Comparison of ENCODE assay signal across 8 cellular contexts in genomic region chr4:105471566-105472176, GRCh38. TPM values are rescaled to one million over a fixed set of nuclear protein-coding genes. Genes with fewer than 3 reads are reported as not detected.
A peak's percentile ranks its signal among the peaks of the same experiment; 100 is the strongest.
DNase-seq lines count a peak whose midpoint lies in the region; ATAC-seq and TF ChIP-seq lines count a peak whose summit lies in the region.

No MANE protein-coding gene starts in this region.

- H3K23ac ChIP-seq in IMR-90 (ENCODE audit: low read depth, low read length) = peak overlapping the region; percentile 5; the same call in 1 of the 2 replicates

- H3K27me3 ChIP-seq in IMR-90 (ENCODE audit: control insufficient read depth, insufficient read depth, low read length) (no peaks in the 10 kb centered on the region), PC-3 (ENCODE audit: low read length) (no peaks in the 10 kb centered on the region)

- H4K8ac ChIP-seq in IMR-90 (ENCODE audit: low read depth in 2 of 2, low read length in 2 of 2) = no peak overlapping the region

- H3K4me1 ChIP-seq in IMR-90 (ENCODE audit: control insufficient read depth, insufficient read depth, low read length) (peaks cover 3% of the 10 kb centered on the region; the same call in 1 of the 2 replicates), PC-3 (ENCODE audit: insufficient read depth, low read length) (peaks cover 20% of the 10 kb centered on the region)

- H3K9me3 Mint-ChIP-seq in activated T-helper 1 cell treated with anti-CD3 and anti-CD28 coated beads, Interleukin-12 subunit alpha, Interleukin-12 subunit beta, Interleukin-2, Interleukin-4 antibody, amounts not matched to agents 30 ng/mL and 10 ng/mL and 1 ng/mL, durations not matched to agents 14 hours and 24 hours and 36 hours = no peaks in the 10 kb centered on the region
- H3K9me3 Mint-ChIP-seq in neural crest cell = no peaks in the 10 kb centered on the region

- H2AK9ac ChIP-seq in IMR-90 (replicated peaks; ENCODE audit: low read depth, low read length, poor library complexity) = peak overlapping the region; percentile 10

- in situ Hi-C loops in IMR-90 (cut with MboI; ENCODE audit: low sequenced_read_pairs) = loop anchor here (5.0 to 10.0 kb wide), 2 partner anchors 329 to 537 kb away; no protein-coding TSS in a partner anchor

- H3K79me1 ChIP-seq in IMR-90 (ENCODE audit: low read depth in 1 of 2, low read length in 2 of 2) = peaks cover 28 to 47% of the 10 kb centered on the region in 2 experiments

- peaks cover 26% of the 10 kb centered on the region for H3K36me3 Mint-ChIP-seq in activated T-helper 1 cell treated with anti-CD3 and anti-CD28 coated beads, Interleukin-12 subunit alpha, Interleukin-12 subunit beta, Interleukin-2, Interleukin-4 antibody, amounts not matched to agents 30 ng/mL and 10 ng/mL and 1 ng/mL, durations not matched to agents 14 hours and 24 hours and 36 hours (ENCODE audit: low read depth)
- peaks cover 18% of the 10 kb centered on the region for H3K36me3 Mint-ChIP-seq in neural crest cell (ENCODE audit: low read depth)

- intact Hi-C loops in IMR-90 (cut with micrococcal nuclease) = loop anchor here (1.0 to 5.0 kb wide), 6 partner anchors 189 to 383 kb away; partner anchors contain the start of genes GSTCD, INTS12 and TET2
- intact Hi-C loops in PC-3 (cut with micrococcal nuclease) = loop anchor here (2.0 to 5.0 kb wide), 3 partner anchors 241 to 1475 kb away; no protein-coding TSS in a partner anchor
- intact Hi-C loops in activated T-helper 1 cell treated with anti-CD3 and anti-CD28 coated beads, Interleukin-12 subunit alpha, Interleukin-12 subunit beta, Interleukin-2, Interleukin-4 antibody, amounts not matched to agents 30 ng/mL and 10 ng/mL and 1 ng/mL, durations not matched to agents 14 hours and 24 hours and 36 hours (cut with micrococcal nuclease) = loop anchor here (1.0 to 5.0 kb wide), 4 partner anchors 18 to 609 kb away; no protein-coding TSS in a partner anchor

- H3K18ac ChIP-seq in IMR-90 (ENCODE audit: low read depth, low read length) = no peak overlapping the region

- H2BK15ac ChIP-seq in IMR-90 (ENCODE audit: low read depth, low read length) = no peak overlapping the region

- H4K20me1 ChIP-seq in IMR-90 (ENCODE audit: insufficient read depth, low read length) (peaks cover 10% of the 10 kb centered on the region), PC-3 (ENCODE audit: low read length) (peaks cover 26% of the 10 kb centered on the region)

- POLR2A ChIA-PET in IMR-90 (lab: Charles Lee; ENCODE audit: unreplicated experiment) = no interaction called here
- POLR2A ChIA-PET in PC-3 (lab: Charles Lee; ENCODE audit: unreplicated experiment) = no interaction called here

- no peak overlapping the region for H2AK5ac ChIP-seq in IMR-90 (ENCODE audit: low read depth, low read length)

- H3K9ac ChIP-seq in IMR-90 (ENCODE audit: low read depth, low read length) (0 out of 2 replicates have a peak overlapping the region, but pooled peaks have one; percentile 34), PC-3 (ENCODE audit: low read length) (peak overlapping the region; percentile 98; the same call in 1 of the 2 replicates)

- peaks cover 2% of the 10 kb centered on the region for H3K27me3 Mint-ChIP-seq in activated T-helper 1 cell treated with anti-CD3 and anti-CD28 coated beads, Interleukin-12 subunit alpha, Interleukin-12 subunit beta, Interleukin-2, Interleukin-4 antibody, amounts not matched to agents 30 ng/mL and 10 ng/mL and 1 ng/mL, durations not matched to agents 14 hours and 24 hours and 36 hours (ENCODE audit: insufficient read depth)
- H3K27me3 Mint-ChIP-seq in neural crest cell (ENCODE audit: low read depth) = no peaks in the 10 kb centered on the region

- peak; percentile 80 for TF ChIP-seq CTCF in IMR-90 (conservative IDR thresholded peaks at IDR 0.05; ENCODE audit: low read depth, low read length)
- peak; percentile 73 for TF ChIP-seq CTCF in PC-3 (conservative IDR thresholded peaks at IDR 0.05; ENCODE audit: low read depth, low read length)
- peak; percentile 73 for TF ChIP-seq CTCF in fibroblast of the aortic adventitia (IDR thresholded peaks at IDR 0.05; ENCODE audit: insufficient read depth, low read length)
- TF ChIP-seq CTCF in neural crest cell (conservative IDR thresholded peaks at IDR 0.05) = peak; percentile 75

- H3K36me3 ChIP-seq in IMR-90 (ENCODE audit: control insufficient read depth, insufficient read depth, low read length) = peaks cover 3% of the 10 kb centered on the region; the same call in 1 of the 2 replicates
- peaks cover 2% of the 10 kb centered on the region for H3K36me3 ChIP-seq in PC-3 (ENCODE audit: low read depth, low read length)

- 23% methylated on average over 4 of the region's 10 CpGs; no CpG with 5 or more reads in 1 of the 2 experiments for WGBS in IMR-90 (ENCODE audit: extremely low coverage in 2 of 2, insufficient read length in 1 of 2), 2 experiments

- H3K27ac ChIP-seq in IMR-90 (ENCODE audit: insufficient read depth, low read length) (no peak overlapping the region), PC-3 (ENCODE audit: low read length) (no peak overlapping the region)

- CTCF ChIA-PET in IMR-90 (lab: Yijun Ruan, JAX) = interaction anchor here (1.6 kb wide), 1 partner anchor 20 kb away, joined by 4 read pairs; no protein-coding TSS in a partner anchor
- CTCF ChIA-PET in PC-3 (lab: Charles Lee) = interaction anchor here (0.6 kb wide), 1 partner anchor 15 kb away, joined by 3 read pairs; no protein-coding TSS in a partner anchor

- H3K4me3 Mint-ChIP-seq in activated T-helper 1 cell treated with anti-CD3 and anti-CD28 coated beads, Interleukin-12 subunit alpha, Interleukin-12 subunit beta, Interleukin-2, Interleukin-4 antibody, amounts not matched to agents 30 ng/mL and 10 ng/mL and 1 ng/mL, durations not matched to agents 14 hours and 24 hours and 36 hours = peak overlapping the region; percentile 78
- H3K4me3 Mint-ChIP-seq in neural crest cell = peak overlapping the region; percentile 99

- H3K14ac ChIP-seq in IMR-90 (replicated peaks; ENCODE audit: low read depth, low read length) = no peak overlapping the region

- peaks cover 49% of the 10 kb centered on the region for H3K4me1 Mint-ChIP-seq in activated T-helper 1 cell treated with anti-CD3 and anti-CD28 coated beads, Interleukin-12 subunit alpha, Interleukin-12 subunit beta, Interleukin-2, Interleukin-4 antibody, amounts not matched to agents 30 ng/mL and 10 ng/mL and 1 ng/mL, durations not matched to agents 14 hours and 24 hours and 36 hours (ENCODE audit: low read depth)
- peaks cover 31% of the 10 kb centered on the region for H3K4me1 Mint-ChIP-seq in neural crest cell

- DNase-seq in D341Med (ENCODE audit: low spot score) = peak; percentile 69
- DNase-seq in IMR-90 = peak; percentile 79
- DNase-seq in PC-3 = peak; percentile 78
- DNase-seq in activated T-helper 1 cell treated with anti-CD3 and anti-CD28 coated beads, Interleukin-12 subunit alpha, Interleukin-12 subunit beta, Interleukin-2, Interleukin-4 antibody, amounts not matched to agents 30 ng/mL and 10 ng/mL and 1 ng/mL, durations not matched to agents 14 hours and 24 hours and 36 hours (ENCODE audit: low spot score) = peak; percentile 64
- DNase-seq in fibroblast of the aortic adventitia (ENCODE audit: low read depth) = peak; percentile 82
- peak; percentile 67 for DNase-seq in neural crest cell (ENCODE audit: low read depth, low spot score)
- DNase-seq in stromal cell of bone marrow (ENCODE audit: low read depth) = peak; percentile 54

- H3F3A ChIP-seq in PC-3 (ENCODE audit: low read length, unreplicated experiment) = no peaks in the 10 kb centered on the region

- no peak overlapping the region for H4K91ac ChIP-seq in IMR-90 (ENCODE audit: insufficient read depth, low read depth, low read length)

- H2BK5ac ChIP-seq in IMR-90 (ENCODE audit: low read depth, low read length, poor library complexity, severe bottlenecking) = no peak overlapping the region

- H3K79me2 ChIP-seq in PC-3 (ENCODE audit: low read length) = peaks cover 66% of the 10 kb centered on the region

- no peaks in the 10 kb centered on the region for H3K9me2 ChIP-seq in PC-3 (replicated peaks; ENCODE audit: low read length)

- no peak for TF ChIP-seq POLR2A in IMR-90 (IDR thresholded peaks at IDR 0.05; ENCODE audit: low read depth, low read length)

- peak overlapping the region; percentile 63 for H3K4me2 ChIP-seq in IMR-90 (ENCODE audit: low read depth, low read length)
- H3K4me2 ChIP-seq in PC-3 (ENCODE audit: low read length) = peak overlapping the region; percentile 92

- H3K27ac Mint-ChIP-seq in activated T-helper 1 cell treated with anti-CD3 and anti-CD28 coated beads, Interleukin-12 subunit alpha, Interleukin-12 subunit beta, Interleukin-2, Interleukin-4 antibody, amounts not matched to agents 30 ng/mL and 10 ng/mL and 1 ng/mL, durations not matched to agents 14 hours and 24 hours and 36 hours = no peak overlapping the region
- no peak overlapping the region for H3K27ac Mint-ChIP-seq in neural crest cell (ENCODE audit: unreplicated experiment)

- TF ChIP-seq RAD21 in IMR-90 (IDR thresholded peaks at IDR 0.05; ENCODE audit: low read length) = peak; percentile 89

- H3K9me1 ChIP-seq in IMR-90 (ENCODE audit: insufficient read depth, low read length) = peaks cover 3% of the 10 kb centered on the region; the same call in 1 of the 2 replicates

- ATAC-seq in GM21423 (IDR thresholded peaks at IDR 0.05; ENCODE audit: unreplicated experiment) = peak; percentile 40
- ATAC-seq in IMR-90 (ENCODE audit: low read depth) = peak; percentile 24
- peak; percentile 46 for ATAC-seq in PC-3

- H3K9me3 ChIP-seq in IMR-90 (ENCODE audit: control insufficient read depth, insufficient read depth, low read length) (no peaks in the 10 kb centered on the region), PC-3 (ENCODE audit: low read length) (no peaks in the 10 kb centered on the region)

- H3K56ac ChIP-seq in IMR-90 (ENCODE audit: extremely low read depth, insufficient read depth, low read length) = no peak overlapping the region

- no peak overlapping the region for H4K5ac ChIP-seq in IMR-90 (ENCODE audit: low read depth, low read length)

- no peak overlapping the region for H3K4me3 ChIP-seq in IMR-90 (ENCODE audit: insufficient read depth, low read depth, low read length)
- H3K4me3 ChIP-seq in PC-3 (ENCODE audit: low read length) = peak overlapping the region; percentile 94
- peak overlapping the region; percentile 42 for H3K4me3 ChIP-seq in fibroblast of the aortic adventitia (ENCODE audit: low read depth, low read length)

- BruUV-seq in IMR-90 (replicated peaks; lab: Mats Ljungman, UMichigan) (no TSS peak), PC-3 (replicated peaks; lab: Mats Ljungman, UMichigan) (no TSS peak)

- H2AFZ ChIP-seq in IMR-90 (replicated peaks; ENCODE audit: low read length, poor library complexity) (no peak overlapping the region), PC-3 (ENCODE audit: low read length) (0 out of 2 replicates have a peak overlapping the region, but pooled peaks have one; percentile 19)

- dilution Hi-C loops in IMR-90 (cut with HindIII; ENCODE audit: low sequenced_read_pairs, unreplicated experiment) = no loop called here

- H3K4ac ChIP-seq in IMR-90 (ENCODE audit: low read depth, low read length) = no peak overlapping the region

- no peak overlapping the region for H2BK120ac ChIP-seq in IMR-90 (ENCODE audit: low read depth, low read length)

- H2BK20ac ChIP-seq in IMR-90 (ENCODE audit: low read depth, low read length) = no peak overlapping the region

RNA-seq across cellular contexts. Expression of gene PPA2, which starts 2.2 kb away (rescaled TPM):
- total RNA-seq in IMR-90 (2012; rRNA removed) (52.5 and 66.7 TPM in 2 replicates), PC-3 (2014; rRNA removed) (108 and 125 TPM in 2 replicates), fibroblast of the aortic adventitia (ENCODE audit: low replicate concordance) (78.9 and 470 TPM in 2 replicates), neural crest cell (81.0 and 82.7 TPM in 2 replicates)
- polyA plus RNA-seq in IMR-90 (2012; rRNA removed) = 43.1 and 46.9 TPM in 2 replicates
- 37.8 and 42.1 TPM in 2 replicates for polyA plus RNA-seq in IMR-90 (2012; cell fraction: cytosol; rRNA removed)
- 16.9 and 32.0 TPM in 2 replicates for polyA plus RNA-seq in IMR-90 (2012; cell fraction: nucleus; rRNA removed; ENCODE audit: low replicate concordance)
- total RNA-seq in activated T-helper 1 cell treated with anti-CD3 and anti-CD28 coated beads, Interleukin-12 subunit alpha, Interleukin-12 subunit beta, Interleukin-2, Interleukin-4 antibody, amounts not matched to agents 30 ng/mL and 10 ng/mL and 1 ng/mL, durations not matched to agents 14 hours and 24 hours and 36 hours = 58.9 and 67.2 TPM in 2 replicates
